Comparison of ENCODE assay signal across 8 cellular contexts in genomic region chr15:92820233-92821021, GRCh38.
A peak's percentile ranks its signal among the peaks of the same experiment; 100 is the strongest.
DNase-seq lines count a peak whose midpoint lies in the region; ATAC-seq and TF ChIP-seq lines count a peak whose summit lies in the region.

No MANE protein-coding gene starts in this region.

- H3K27ac ChIP-seq in OCI-LY1 (ENCODE audit: low read depth, low read length, poor library complexity, severe bottlenecking): peak overlapping the region; percentile 94
- H3K27ac ChIP-seq in epithelial cell of prostate: peak overlapping the region; percentile 94

- no peaks in the 10 kb centered on the region for H3K27me3 ChIP-seq in OCI-LY1 (ENCODE audit: insufficient read depth, low read length)

- no peak overlapping the region for H2AFZ ChIP-seq in OCI-LY1 (ENCODE audit: low read length)

- TF ChIP-seq CTCF in OCI-LY1 (IDR thresholded peaks at IDR 0.05; ENCODE audit: low read length): no peak

- DNase-seq in DMS153 (lab: John Stamatoyannopoulos, UW) (peak; percentile 91), HuH-7.5 (ENCODE audit: low spot score) (peak; percentile 95), activated T-cell treated with anti-CD3 and anti-CD28 coated beads for 24 hours (ENCODE audit: low read depth) (peak; percentile 84), epithelial cell of prostate (ENCODE audit: low read depth, low spot score) (peak; percentile 63), mucosa of gallbladder (ENCODE audit: low spot score) (peak; percentile 93)
- peak; percentile 79 for DNase-seq in stimulated activated CD8-positive, alpha-beta memory T cell treated with anti-CD3 and anti-CD28 coated beads, Interleukin-4, amount 100 ng/mL, for 24 hours (ENCODE audit: low read depth)

- H3K4me2 ChIP-seq in OCI-LY1 (ENCODE audit: low read length): peak overlapping the region; percentile 77

- no peaks in the 10 kb centered on the region for H4K20me1 ChIP-seq in OCI-LY1 (ENCODE audit: insufficient read depth, low read length)

- H3K36me3 ChIP-seq in OCI-LY1 (ENCODE audit: insufficient read depth, low read length): no peaks in the 10 kb centered on the region

- peaks cover 88% of the 10 kb centered on the region for H3K4me1 ChIP-seq in OCI-LY1 (ENCODE audit: insufficient read depth, low read length, severe bottlenecking)

- no peaks in the 10 kb centered on the region for H3K9me2 ChIP-seq in OCI-LY1 (ENCODE audit: low read depth, low read length)

- peak; percentile 90 for ATAC-seq in GM21529 (IDR thresholded peaks at IDR 0.05; ENCODE audit: unreplicated experiment)

- H3K9ac ChIP-seq in OCI-LY1 (ENCODE audit: low read length): peak overlapping the region; percentile 66

- no peaks in the 10 kb centered on the region for H3K9me3 ChIP-seq in OCI-LY1 (ENCODE audit: low read length)

- H3K79me2 ChIP-seq in OCI-LY1 (ENCODE audit: insufficient read depth, low read length): no peaks in the 10 kb centered on the region

- peak overlapping the region; percentile 54 for H3K4me3 ChIP-seq in OCI-LY1 (ENCODE audit: low read depth, low read length, poor library complexity, severe bottlenecking)

- no peaks in the 10 kb centered on the region; the same call in 1 of the 2 replicates for H3F3A ChIP-seq in OCI-LY1 (ENCODE audit: insufficient read depth, low read length)

Comparison
In these comparisons a context has a peak if more than half of its experiments do, and no peak if none do; other contexts are left out.
1. Peak in every context shown above with its lines: DNase-seq, ATAC-seq, H3K4me3 ChIP-seq and H3K27ac ChIP-seq.